Comparison of ENCODE assay signal across 8 cellular contexts in genomic region chr9:91642771-91643170, GRCh38.
"Had no signal": no experiment of that assay in that cellular context is flagged by ENCODE, and none has a peak within 500 bp of the region (broad histone marks: within the 10 kb centered on the region; RNA-seq: fewer than 3 reads in every experiment).

No MANE protein-coding gene starts in this region.

- H3K4me3 Mint-ChIP-seq: HFFc6 had no signal

- H2AFZ ChIP-seq: GM23248 had no signal

- H3K9ac ChIP-seq: GM23248 had no signal

- DNase-seq: GM23248, GOT3, H7, HFFc6, KBM-7 had no signal

- H3K36me3 ChIP-seq: HAP-1 had no signal

- H3K36me3 Mint-ChIP-seq: IgD-negative memory B cell had no signal

- H3K4me3 ChIP-seq: GM23248, HAP-1 had no signal

- H3K9me3 ChIP-seq: HAP-1 had no signal

- ATAC-seq: HCT116 had no signal

- H3K27ac ChIP-seq: GM23248 had no signal

- H3K27ac Mint-ChIP-seq: HFFc6, IgD-negative memory B cell had no signal
